24 cellular contexts compared by ENCODE assay signal in genomic region chr22:31575190-31575589, GRCh38.
DNase-seq lines count a peak whose midpoint lies in the region; ATAC-seq and TF ChIP-seq lines count a peak whose summit lies in the region.
"Had no signal": no experiment of that assay in that cellular context is flagged by ENCODE, and none has a peak within 500 bp of the region (broad histone marks: within the 10 kb centered on the region; RNA-seq: fewer than 3 reads in every experiment).

No MANE protein-coding gene starts in this region.

- H3K27ac ChIP-seq in WERI-Rb-1: peak overlapping the region; percentile 9
- H3K27ac ChIP-seq: cardiac muscle cell, GM23248, SK-N-MC had no signal

- ATAC-seq in GM18498 (IDR thresholded peaks at IDR 0.05; ENCODE audit: unreplicated experiment): no peak
- ATAC-seq: GM12878, left ventricle myocardium superior had no signal

- H3K9me3 ChIP-seq in WERI-Rb-1 (ENCODE audit: severe bottlenecking): no peaks in the 10 kb centered on the region

- H3K27me3 ChIP-seq in WERI-Rb-1 (ENCODE audit: insufficient read depth, low read depth, severe bottlenecking): no peaks in the 10 kb centered on the region
- H3K27me3 ChIP-seq: cardiac muscle cell had no signal

- H3K4me3 ChIP-seq in WERI-Rb-1 (ENCODE audit: low read depth, low read length): no peak overlapping the region
- H3K4me3 ChIP-seq: cardiac muscle cell, GM12878, GM23248, SK-N-MC, smooth muscle cell had no signal

- H3K36me3 ChIP-seq in WERI-Rb-1: peaks cover 7% of the 10 kb centered on the region

- no peak for TF ChIP-seq CTCF in WERI-Rb-1 (IDR thresholded peaks at IDR 0.05; ENCODE audit: low read depth, low read length)

- DNase-seq in COLO829 (ENCODE audit: low spot score): peak; percentile 35
- no peak for DNase-seq in WERI-Rb-1
- DNase-seq in globus pallidus (ENCODE audit: low spot score): peak; percentile 70
- peak; percentile 2 for DNase-seq in retina
- DNase-seq in NAMALWA (ENCODE audit: low spot score): no peak
- no peak for DNase-seq in NCI-H446 (lab: John Stamatoyannopoulos, UW)
- DNase-seq: activated naive CD4-positive, alpha-beta T cell treated with anti-CD3 and anti-CD28 coated beads, Interleukin-2, amount 10 ng/mL, durations not matched to agents 7 days and 5 days; activated T-cell treated with anti-CD3 and anti-CD28 coated beads, Interleukin-2, amount 50 U/mL, for 48 hours; dermis blood vessel endothelial cell; GM23248; Kasumi-1; left ventricle myocardium superior; naive B cell; NCI-H1436 treated with DMSO at 0.1 percent for 48 hours; NCI-H2107; NCI-H82; RPMI8226; stimulated activated CD4-positive, alpha-beta T cell treated with anti-CD3 and anti-CD28 coated beads, Interleukin-1b, Interleukin-23, amount 100 ng/mL, for 48 hours; stimulated activated CD8-positive, alpha-beta memory T cell treated with anti-CD3 and anti-CD28 coated beads, Interleukin-4, amount 100 ng/mL, for 48 hours had no signal

Comparison
In these comparisons a context has a peak if more than half of its experiments do, and no peak if none do; other contexts are left out.
1. DNase-seq: peak in COLO829 (single experiment), globus pallidus (single experiment) and retina (single experiment); none in WERI-Rb-1 (single experiment), NAMALWA (single experiment) and NCI-H446 (0 of 2).